In the genomic region with DNA sequence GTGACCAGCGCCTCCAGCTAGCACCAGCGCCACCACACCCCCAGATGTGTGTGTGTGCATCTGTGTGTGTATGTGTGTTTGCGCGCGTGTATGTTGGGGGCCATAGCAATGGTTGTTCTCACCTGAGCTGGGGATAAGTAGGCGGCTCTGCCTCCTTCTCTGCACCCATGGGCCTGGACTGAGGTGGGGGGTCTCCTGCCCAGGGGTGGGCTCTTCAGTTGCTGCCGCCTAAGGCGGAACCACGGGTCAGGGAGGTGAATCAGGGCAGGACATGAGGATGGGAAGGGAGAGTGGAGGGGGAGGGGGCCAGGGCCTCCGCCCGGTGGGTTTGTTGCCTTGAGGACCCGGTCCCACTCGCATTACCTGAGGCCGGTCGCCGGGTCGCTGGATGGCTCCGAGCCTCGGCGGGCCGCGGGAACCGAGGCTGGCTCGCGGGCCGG, we compare ENCODE assay signal across 8 cellular contexts.
A peak's percentile ranks its signal among the peaks of the same experiment; 100 is the strongest.
DNase-seq lines count a peak whose midpoint lies in the region; ATAC-seq and FAIRE-seq lines count a peak whose summit lies in the region.

No MANE protein-coding gene starts in this region.

- no peaks in the 10 kb centered on the region for H3K36me3 ChIP-seq in SK-N-MC (ENCODE audit: insufficient read depth, low read length)

- H3K4me1 Mint-ChIP-seq in T-helper 1 cell treated with Interleukin-12 subunit alpha and Interleukin-12 subunit beta and Interleukin-4 antibody, amounts not matched to agents 30 μg/mL and 1 μg/mL, for 36 hours (ENCODE audit: low read depth), result peaks cover 25% of the 10 kb centered on the region
- H3K4me1 Mint-ChIP-seq in stimulated activated naive CD8-positive, alpha-beta T cell treated with anti-CD3 and anti-CD28 coated beads, Interleukin-15, amount 100 ng/mL, for 72 hours, result peaks cover 62% of the 10 kb centered on the region

- H3K4me3 ChIP-seq in SK-N-MC (peak overlapping the region; percentile 66), iPS-18c (ENCODE audit: insufficient read depth, low read depth, low read length) (peak overlapping the region; percentile 34; the same call in 1 of the 2 replicates)

- H3K9me3 Mint-ChIP-seq in T-helper 1 cell treated with Interleukin-12 subunit alpha and Interleukin-12 subunit beta and Interleukin-4 antibody, amounts not matched to agents 30 μg/mL and 1 μg/mL, for 36 hours, result no peaks in the 10 kb centered on the region
- no peaks in the 10 kb centered on the region for H3K9me3 Mint-ChIP-seq in stimulated activated naive CD8-positive, alpha-beta T cell treated with anti-CD3 and anti-CD28 coated beads, Interleukin-15, amount 100 ng/mL, for 72 hours

- peaks cover 2% of the 10 kb centered on the region for H3K36me3 Mint-ChIP-seq in T-helper 1 cell treated with Interleukin-12 subunit alpha and Interleukin-12 subunit beta and Interleukin-4 antibody, amounts not matched to agents 30 μg/mL and 1 μg/mL, for 36 hours (ENCODE audit: low read depth)

- H3K27ac ChIP-seq in SK-N-MC, result no peak overlapping the region

- H3K4me3 Mint-ChIP-seq in T-helper 1 cell treated with Interleukin-12 subunit alpha and Interleukin-12 subunit beta and Interleukin-4 antibody, amounts not matched to agents 30 μg/mL and 1 μg/mL, for 36 hours, result peak overlapping the region; percentile 82
- peak overlapping the region; percentile 84 to 89 for H3K4me3 Mint-ChIP-seq in stimulated activated naive CD8-positive, alpha-beta T cell treated with anti-CD3 and anti-CD28 coated beads, Interleukin-15, amount 100 ng/mL, for 72 hours

- H3K9me3 ChIP-seq in SK-N-MC (ENCODE audit: low read depth, low read length) (no peaks in the 10 kb centered on the region), iPS-18c (ENCODE audit: control insufficient read depth, insufficient read depth, low read length) (peaks cover 10% of the 10 kb centered on the region)

- peak; percentile 22 for ATAC-seq in stimulated activated naive CD8-positive, alpha-beta T cell treated with anti-CD3 and anti-CD28 coated beads, Interleukin-15, amount 100 ng/mL, for 72 hours

- H3K27me3 Mint-ChIP-seq in T-helper 1 cell treated with Interleukin-12 subunit alpha and Interleukin-12 subunit beta and Interleukin-4 antibody, amounts not matched to agents 30 μg/mL and 1 μg/mL, for 36 hours (ENCODE audit: low read depth), result peaks cover 51% of the 10 kb centered on the region
- peaks cover 46% of the 10 kb centered on the region for H3K27me3 Mint-ChIP-seq in stimulated activated naive CD8-positive, alpha-beta T cell treated with anti-CD3 and anti-CD28 coated beads, Interleukin-15, amount 100 ng/mL, for 72 hours

- no peak overlapping the region for H3K9ac ChIP-seq in SK-N-MC (ENCODE audit: insufficient read length)

- peak overlapping the region; percentile 60 for H3K27ac Mint-ChIP-seq in T-helper 1 cell treated with Interleukin-12 subunit alpha and Interleukin-12 subunit beta and Interleukin-4 antibody, amounts not matched to agents 30 μg/mL and 1 μg/mL, for 36 hours
- peak overlapping the region in 1 of 2 donors; percentile 80 for H3K27ac Mint-ChIP-seq in stimulated activated naive CD8-positive, alpha-beta T cell treated with anti-CD3 and anti-CD28 coated beads, Interleukin-15, amount 100 ng/mL, for 72 hours

- no peak for FAIRE-seq in GM19239 (lab: Jason Lieb, UNC)

- DNase-seq in T-helper 1 cell (no peak), SK-N-MC (ENCODE audit: low read depth, low spot score) (no peak), NCI-H2171 (lab: John Stamatoyannopoulos, UW) (no peak), GM19239 (ENCODE audit: insufficient read length, low spot score) (no peak)
- DNase-seq in stimulated activated naive CD8-positive, alpha-beta T cell treated with anti-CD3 and anti-CD28 coated beads, Interleukin-15, amount 100 ng/mL, for 72 hours, result no peak
- no peak for DNase-seq in stimulated activated naive CD4-positive, alpha-beta T cell (lab: John Stamatoyannopoulos, UW)
